Comparison of ENCODE assay signal across 14 cellular contexts in genomic region chr13:19764237-19764636, GRCh38.
"Had no signal": no experiment of that assay in that cellular context is flagged by ENCODE, and none has a peak within 500 bp of the region (broad histone marks: within the 10 kb centered on the region; RNA-seq: fewer than 3 reads in every experiment).

No MANE protein-coding gene starts in this region.

- H3K27me3 Mint-ChIP-seq: activated CD4-positive, alpha-beta memory T cell treated with anti-CD3 and anti-CD28 coated beads for 36 hours had no signal

- H3K9me3 ChIP-seq: esophagus muscularis mucosa, tibial artery, vagina had no signal

- H3K4me2 ChIP-seq: hepatocyte had no signal

- H3K4me3 Mint-ChIP-seq: activated CD4-positive, alpha-beta memory T cell treated with anti-CD3 and anti-CD28 coated beads for 36 hours; T-helper 2 cell treated with Interferon-gamma antibody and Interleukin-4, amounts not matched to agents 5 μg/mL and 100 μg/mL, for 36 hours had no signal

- H3K27me3 ChIP-seq: esophagus muscularis mucosa, hepatocyte, tibial artery, vagina had no signal

- H2AFZ ChIP-seq: hepatocyte, parathyroid adenoma had no signal

- H3K9me3 Mint-ChIP-seq: activated CD4-positive, alpha-beta memory T cell treated with anti-CD3 and anti-CD28 coated beads for 36 hours; T-helper 2 cell treated with Interferon-gamma antibody and Interleukin-4, amounts not matched to agents 5 μg/mL and 100 μg/mL, for 36 hours had no signal

- H3K4me1 ChIP-seq: parathyroid adenoma had no signal

- H3K9ac ChIP-seq: parathyroid adenoma had no signal

- H3K27ac Mint-ChIP-seq: T-helper 2 cell treated with Interferon-gamma antibody and Interleukin-4, amounts not matched to agents 5 μg/mL and 100 μg/mL, for 36 hours had no signal

- H3K4me3 ChIP-seq: coronary artery, esophagus muscularis mucosa, hepatocyte, tibial artery, vagina had no signal

- DNase-seq: activated CD4-positive, alpha-beta memory T cell treated with anti-CD3 and anti-CD28 coated beads for 36 hours; activated CD8-positive, alpha-beta memory T cell treated with anti-CD3 and anti-CD28 coated beads, Interleukin-2, amount 50 U/mL, for 48 hours; activated effector memory CD4-positive, alpha-beta T cell treated with Interleukin-2 at 50 U/mL for 16 hours; activated naive CD4-positive, alpha-beta T cell treated with anti-CD3 and anti-CD28 coated beads, Interleukin-2, amount 50 U/mL, for 16 hours; amniotic stem cell; islet precursor cell; stimulated activated CD4-positive, alpha-beta T cell treated with anti-CD3 and anti-CD28 coated beads, Interleukin-1b, Interleukin-23, amount 100 ng/mL, for 48 hours; tibial artery had no signal

- H3K27ac ChIP-seq: coronary artery, esophagus muscularis mucosa, hepatocyte, parathyroid adenoma, tibial artery, vagina had no signal
